Comparison of ENCODE assay signal across 1 cellular context in the genomic region with DNA sequence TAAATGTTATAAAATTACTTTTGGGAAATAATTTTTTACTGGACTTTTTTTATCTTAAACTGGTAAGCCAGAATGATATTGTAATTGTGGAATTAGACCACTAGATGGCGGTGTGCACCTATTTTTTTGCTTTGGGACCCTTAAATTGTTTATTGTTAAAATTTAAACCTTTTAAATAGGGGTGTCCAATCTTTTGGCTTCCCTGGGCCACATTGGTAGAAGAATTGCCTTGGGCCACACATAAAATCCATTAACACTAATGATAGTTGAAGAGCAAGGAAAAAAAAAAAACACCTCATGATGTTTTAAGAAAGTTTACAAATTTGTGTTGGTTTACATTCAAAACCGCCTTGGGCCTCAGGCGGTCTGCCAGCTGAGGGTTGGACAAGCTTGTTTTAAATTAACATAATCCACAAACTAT.
TF ChIP-seq lines count a peak whose summit lies in the region.

No MANE protein-coding gene starts in this region.

TF ChIP-seq in HepG2, 621 proteins besides CTCF, POLR2A, EP300 and RAD21 (continued from another document):
- TF ChIP-seq, protein P1, sequence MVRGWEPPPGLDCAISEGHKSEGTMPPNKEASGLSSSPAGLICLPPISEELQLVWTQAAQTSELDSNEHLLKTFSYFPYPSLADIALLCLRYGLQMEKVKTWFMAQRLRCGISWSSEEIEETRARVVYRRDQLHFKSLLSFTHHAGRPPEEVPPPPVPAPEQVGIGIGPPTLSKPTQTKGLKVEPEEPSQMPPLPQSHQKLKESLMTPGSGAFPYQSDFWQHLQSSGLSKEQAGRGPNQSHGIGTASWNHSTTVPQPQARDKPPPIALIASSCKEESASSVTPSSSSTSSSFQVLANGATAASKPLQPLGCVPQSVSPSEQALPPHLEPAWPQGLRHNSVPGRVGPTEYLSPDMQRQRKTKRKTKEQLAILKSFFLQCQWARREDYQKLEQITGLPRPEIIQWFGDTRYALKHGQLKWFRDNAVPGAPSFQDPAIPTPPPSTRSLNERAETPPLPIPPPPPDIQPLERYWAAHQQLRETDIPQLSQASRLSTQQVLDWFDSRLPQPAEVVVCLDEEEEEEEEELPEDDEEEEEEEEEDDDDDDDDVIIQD (CRISPR knock-in tag; IDR thresholded peaks at IDR 0.05; ENCODE audit: low read depth) = no peak
- TF ChIP-seq RXRB (CRISPR knock-in tag; IDR thresholded peaks at IDR 0.05; ENCODE audit: borderline replicate concordance) = no peak
- no peak for TF ChIP-seq NR3C1 (CRISPR knock-in tag; IDR thresholded peaks at IDR 0.05)
- TF ChIP-seq, protein P2, sequence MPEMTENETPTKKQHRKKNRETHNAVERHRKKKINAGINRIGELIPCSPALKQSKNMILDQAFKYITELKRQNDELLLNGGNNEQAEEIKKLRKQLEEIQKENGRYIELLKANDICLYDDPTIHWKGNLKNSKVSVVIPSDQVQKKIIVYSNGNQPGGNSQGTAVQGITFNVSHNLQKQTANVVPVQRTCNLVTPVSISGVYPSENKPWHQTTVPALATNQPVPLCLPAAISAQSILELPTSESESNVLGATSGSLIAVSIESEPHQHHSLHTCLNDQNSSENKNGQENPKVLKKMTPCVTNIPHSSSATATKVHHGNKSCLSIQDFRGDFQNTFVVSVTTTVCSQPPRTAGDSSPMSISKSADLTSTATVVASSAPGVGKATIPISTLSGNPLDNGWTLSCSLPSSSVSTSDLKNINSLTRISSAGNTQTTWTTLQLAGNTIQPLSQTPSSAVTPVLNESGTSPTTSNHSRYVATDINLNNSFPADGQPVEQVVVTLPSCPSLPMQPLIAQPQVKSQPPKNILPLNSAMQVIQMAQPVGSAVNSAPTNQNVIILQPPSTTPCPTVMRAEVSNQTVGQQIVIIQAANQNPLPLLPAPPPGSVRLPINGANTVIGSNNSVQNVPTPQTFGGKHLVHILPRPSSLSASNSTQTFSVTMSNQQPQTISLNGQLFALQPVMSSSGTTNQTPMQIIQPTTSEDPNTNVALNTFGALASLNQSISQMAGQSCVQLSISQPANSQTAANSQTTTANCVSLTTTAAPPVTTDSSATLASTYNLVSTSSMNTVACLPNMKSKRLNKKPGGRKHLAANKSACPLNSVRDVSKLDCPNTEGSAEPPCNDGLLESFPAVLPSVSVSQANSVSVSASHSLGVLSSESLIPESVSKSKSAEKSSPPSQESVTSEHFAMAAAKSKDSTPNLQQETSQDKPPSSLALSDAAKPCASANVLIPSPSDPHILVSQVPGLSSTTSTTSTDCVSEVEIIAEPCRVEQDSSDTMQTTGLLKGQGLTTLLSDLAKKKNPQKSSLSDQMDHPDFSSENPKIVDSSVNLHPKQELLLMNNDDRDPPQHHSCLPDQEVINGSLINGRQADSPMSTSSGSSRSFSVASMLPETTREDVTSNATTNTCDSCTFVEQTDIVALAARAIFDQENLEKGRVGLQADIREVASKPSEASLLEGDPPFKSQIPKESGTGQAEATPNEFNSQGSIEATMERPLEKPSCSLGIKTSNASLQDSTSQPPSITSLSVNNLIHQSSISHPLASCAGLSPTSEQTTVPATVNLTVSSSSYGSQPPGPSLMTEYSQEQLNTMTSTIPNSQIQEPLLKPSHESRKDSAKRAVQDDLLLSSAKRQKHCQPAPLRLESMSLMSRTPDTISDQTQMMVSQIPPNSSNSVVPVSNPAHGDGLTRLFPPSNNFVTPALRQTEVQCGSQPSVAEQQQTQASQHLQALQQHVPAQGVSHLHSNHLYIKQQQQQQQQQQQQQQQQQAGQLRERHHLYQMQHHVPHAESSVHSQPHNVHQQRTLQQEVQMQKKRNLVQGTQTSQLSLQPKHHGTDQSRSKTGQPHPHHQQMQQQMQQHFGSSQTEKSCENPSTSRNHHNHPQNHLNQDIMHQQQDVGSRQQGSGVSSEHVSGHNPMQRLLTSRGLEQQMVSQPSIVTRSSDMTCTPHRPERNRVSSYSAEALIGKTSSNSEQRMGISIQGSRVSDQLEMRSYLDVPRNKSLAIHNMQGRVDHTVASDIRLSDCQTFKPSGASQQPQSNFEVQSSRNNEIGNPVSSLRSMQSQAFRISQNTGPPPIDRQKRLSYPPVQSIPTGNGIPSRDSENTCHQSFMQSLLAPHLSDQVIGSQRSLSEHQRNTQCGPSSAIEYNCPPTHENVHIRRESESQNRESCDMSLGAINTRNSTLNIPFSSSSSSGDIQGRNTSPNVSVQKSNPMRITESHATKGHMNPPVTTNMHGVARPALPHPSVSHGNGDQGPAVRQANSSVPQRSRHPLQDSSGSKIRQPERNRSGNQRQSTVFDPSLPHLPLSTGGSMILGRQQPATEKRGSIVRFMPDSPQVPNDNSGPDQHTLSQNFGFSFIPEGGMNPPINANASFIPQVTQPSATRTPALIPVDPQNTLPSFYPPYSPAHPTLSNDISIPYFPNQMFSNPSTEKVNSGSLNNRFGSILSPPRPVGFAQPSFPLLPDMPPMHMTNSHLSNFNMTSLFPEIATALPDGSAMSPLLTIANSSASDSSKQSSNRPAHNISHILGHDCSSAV (CRISPR knock-in tag; IDR thresholded peaks at IDR 0.05; ENCODE audit: borderline replicate concordance) = no peak
- TF ChIP-seq ZNF33A (CRISPR knock-in tag; IDR thresholded peaks at IDR 0.05; ENCODE audit: borderline replicate concordance) = no peak
